Comparison of ENCODE assay signal across 8 cellular contexts in genomic region chr14:104827173-104828055, GRCh38. TPM values are rescaled to one million over a fixed set of nuclear protein-coding genes. Genes with fewer than 3 reads are reported as not detected.
DNase-seq lines count a peak whose midpoint lies in the region; ATAC-seq, FAIRE-seq and TF ChIP-seq lines count a peak whose summit lies in the region.

No MANE protein-coding gene starts in this region.

- H3K9me3 Mint-ChIP-seq in brain: peaks cover 0 to 16% (median 8%) of the 10 kb centered on the region in 5 experiments

- H3K9me3 ChIP-seq in T-helper 17 cell (ENCODE audit: control insufficient read depth, low read length, poor library complexity, severe bottlenecking) (no peaks in the 10 kb centered on the region), keratinocyte (ENCODE audit: control insufficient read depth, low read depth, low read length) (no peaks in the 10 kb centered on the region)

- DNase-seq in Daoy (ENCODE audit: low read depth) (peak; percentile 59), LNCaP clone FGC (ENCODE audit: low read depth) (no peak), T-helper 17 cell (peak; percentile 41 to 44 (median 44)), keratinocyte (ENCODE audit: low read depth, low spot score) (no peak), cerebellum (ENCODE audit: low spot score) (no peak)
- DNase-seq in stimulated activated CD4-positive, alpha-beta T cell treated with anti-CD3 and anti-CD28 coated beads, Interleukin-4, amount 100 ng/mL, for 24 hours: peak; percentile 59

- H3K27me3 Mint-ChIP-seq in T-helper 17 cell (peaks cover 5% of the 10 kb centered on the region), brain (peaks cover 36% of the 10 kb centered on the region)

- peaks cover 13% of the 10 kb centered on the region for H3K4me1 ChIP-seq in keratinocyte (ENCODE audit: control insufficient read depth, extremely low read depth, insufficient read depth, low read length)

- no peak overlapping the region for H3K27ac ChIP-seq in keratinocyte (ENCODE audit: control insufficient read depth, insufficient read depth, low read length)

- no peaks in the 10 kb centered on the region for H3K79me2 ChIP-seq in keratinocyte (ENCODE audit: control insufficient read depth, insufficient read depth, low read length)

- H3K27ac Mint-ChIP-seq in T-helper 17 cell (no peak overlapping the region), brain (peak overlapping the region in 3 of 5 experiments; percentile 38 to 62 (median 50))

- 0 out of 2 replicates have a peak, but pooled peaks have one; percentile 23 for TF ChIP-seq CTCF in LNCaP clone FGC (IDR thresholded peaks at IDR 0.05; ENCODE audit: control insufficient read depth, extremely low read depth, insufficient read depth)
- peak; percentile 39 to 66 for TF ChIP-seq CTCF in brain (conservative IDR thresholded peaks at IDR 0.05)
- TF ChIP-seq CTCF in keratinocyte (optimal IDR thresholded peaks at IDR 0.05 in 1 of 3, IDR thresholded peaks at IDR 0.05 in 1 of 3, conservative IDR thresholded peaks at IDR 0.05 in 1 of 3; ENCODE audit: extremely low read depth in 1 of 3, insufficient read depth in 2 of 3, low read length in 3 of 3): peak; percentile 24 to 71 (median 53)

- H3K36me3 ChIP-seq in keratinocyte (ENCODE audit: control insufficient read depth in 2 of 2, extremely low read depth in 1 of 2, insufficient read depth in 2 of 2, low read length in 2 of 2): no peaks in the 10 kb centered on the region

- no peaks in the 10 kb centered on the region for H3K36me3 Mint-ChIP-seq in T-helper 17 cell (ENCODE audit: low read depth)
- H3K36me3 Mint-ChIP-seq in brain: no peaks in the 10 kb centered on the region

- no peak for FAIRE-seq in keratinocyte (lab: Jason Lieb, UNC)

- H3K9ac ChIP-seq in keratinocyte (ENCODE audit: control insufficient read depth, extremely low read depth, insufficient read depth, low read length): peak overlapping the region; percentile 33

- peaks cover 12% of the 10 kb centered on the region for H3K4me1 Mint-ChIP-seq in T-helper 17 cell
- peaks cover 20% of the 10 kb centered on the region for H3K4me1 Mint-ChIP-seq in brain

- peak; percentile 75 for ATAC-seq in T-helper 17 cell
- ATAC-seq in GM19455 (IDR thresholded peaks at IDR 0.05; ENCODE audit: unreplicated experiment): no peak

- peak overlapping the region; percentile 75 for H3K4me2 ChIP-seq in keratinocyte (ENCODE audit: control insufficient read depth, extremely low read depth, insufficient read depth, low read depth, low read length)

- H3K27me3 ChIP-seq in keratinocyte (ENCODE audit: control insufficient read depth, extremely low read depth, insufficient read depth, low read length): no peaks in the 10 kb centered on the region

- H3K4me3 Mint-ChIP-seq in T-helper 17 cell (peak overlapping the region; percentile 19), brain (peak overlapping the region; percentile 82 to 89 (median 85))

- dilution Hi-C loops in keratinocyte (cut with MboI; ENCODE audit: extremely low pct_ligation_motif_present, low sequenced_read_pairs): loop anchor here (10.0 kb wide), 1 partner anchor 73 kb away; the partner anchor contains the start of gene SIVA1

- H3K4me3 ChIP-seq in LNCaP clone FGC (ENCODE audit: low read depth, low read length) (peak overlapping the region; percentile 52), keratinocyte (ENCODE audit: control insufficient read depth in 2 of 3, extremely low read depth in 1 of 3, insufficient read depth in 2 of 3, low read depth in 1 of 3, low read length in 3 of 3) (peak overlapping the region; percentile 41 to 76 (median 61))

- no peaks in the 10 kb centered on the region for H4K20me1 ChIP-seq in keratinocyte (ENCODE audit: control insufficient read depth, extremely low read depth, insufficient read depth, low read length)

- peak overlapping the region; percentile 91 for H2AFZ ChIP-seq in keratinocyte (ENCODE audit: control insufficient read depth, low read length)

- H3K9me1 ChIP-seq in keratinocyte (ENCODE audit: control insufficient read depth, extremely low read depth, insufficient read depth, low read length): no peaks in the 10 kb centered on the region

RNA-seq across cellular contexts. Expression of gene ZBTB42, which starts 26.5 kb away (rescaled TPM):
- 2.4 and 2.9 TPM in 2 replicates for total RNA-seq in Daoy (2014; rRNA removed; shearing (Covaris generic))
- total RNA-seq in T-helper 17 cell (1 to 10 TPM; 2.7 to 3.3 TPM), cerebellum (0.73 TPM)
- polyA plus RNA-seq in brain (ENCODE audit: insufficient read depth, low read depth, low replicate concordance) (2.2 TPM), keratinocyte (0.50 to 0.73 TPM (median 0.73 TPM) in 3 replicates)
- polyA plus RNA-seq in keratinocyte (2011; ENCODE audit: low read depth): 0.25 TPM
- polyA plus RNA-seq in keratinocyte (2011; cell fraction: cytosol; rRNA removed): 0.39 and 0.66 TPM in 2 replicates
- polyA plus RNA-seq in keratinocyte (2011; cell fraction: nucleus; rRNA removed): 0.53 and 0.95 TPM in 2 replicates
- polyA plus RNA-seq in keratinocyte (2012; ENCODE audit: low replicate concordance): 0.73 and 1.2 TPM in 2 replicates
- 0.96 to 1.8 TPM (median 1.4 TPM) in 3 replicates for polyA minus RNA-seq in keratinocyte
- 2.1 TPM for polyA minus RNA-seq in keratinocyte (2011; cell fraction: cytosol; rRNA and poly(A)+ RNA removed)
- polyA minus RNA-seq in keratinocyte (2011; cell fraction: nucleus; rRNA and poly(A)+ RNA removed): 0.47 and 0.74 TPM in 2 replicates

RNA-seq across cellular contexts. Expression of gene AKT1, which starts 31.9 kb away (rescaled TPM):
- 125 and 141 TPM in 2 replicates for total RNA-seq in Daoy (2014; rRNA removed; shearing (Covaris generic))
- total RNA-seq in T-helper 17 cell: 10 to 100 TPM; 72.4 to 77.2 TPM
- polyA plus RNA-seq in brain (ENCODE audit: insufficient read depth, low read depth, low replicate concordance): 192 TPM
- 82.3 to 102 TPM (median 95.5 TPM) in 3 replicates for polyA plus RNA-seq in keratinocyte
- 41.8 TPM for polyA plus RNA-seq in keratinocyte (2011; ENCODE audit: low read depth)
- polyA plus RNA-seq in keratinocyte (2011; cell fraction: cytosol; rRNA removed): 92.7 and 139 TPM in 2 replicates
- 92.9 and 114 TPM in 2 replicates for polyA plus RNA-seq in keratinocyte (2011; cell fraction: nucleus; rRNA removed)
- 42.3 and 107 TPM in 2 replicates for polyA plus RNA-seq in keratinocyte (2012; ENCODE audit: low replicate concordance)
- 123 to 292 TPM (median 136 TPM) in 3 replicates for polyA minus RNA-seq in keratinocyte
- polyA minus RNA-seq in keratinocyte (2011; cell fraction: cytosol; rRNA and poly(A)+ RNA removed): 216 TPM
- polyA minus RNA-seq in keratinocyte (2011; cell fraction: nucleus; rRNA and poly(A)+ RNA removed): 38.2 and 40.0 TPM in 2 replicates
- 70.9 TPM for total RNA-seq in cerebellum

RNA-seq across cellular contexts. Expression of gene CEP170B, which starts 37.7 kb away (rescaled TPM):
- 13.5 and 16.7 TPM in 2 replicates for total RNA-seq in Daoy (2014; rRNA removed; shearing (Covaris generic))
- 1 to 10 TPM; 7.0 to 7.7 TPM for total RNA-seq in T-helper 17 cell
- 35.2 TPM for polyA plus RNA-seq in brain (ENCODE audit: insufficient read depth, low read depth, low replicate concordance)
- polyA plus RNA-seq in keratinocyte: 8.7 to 15.6 TPM (median 14.9 TPM) in 3 replicates
- polyA plus RNA-seq in keratinocyte (2011; ENCODE audit: low read depth): 10.9 TPM
- polyA plus RNA-seq in keratinocyte (2011; cell fraction: cytosol; rRNA removed): 7.2 and 19.4 TPM in 2 replicates
- 46.1 and 66.7 TPM in 2 replicates for polyA plus RNA-seq in keratinocyte (2011; cell fraction: nucleus; rRNA removed)
- polyA plus RNA-seq in keratinocyte (2012; ENCODE audit: low replicate concordance): 23.0 and 30.9 TPM in 2 replicates
- 13.7 to 25.4 TPM (median 16.7 TPM) in 3 replicates for polyA minus RNA-seq in keratinocyte
- polyA minus RNA-seq in keratinocyte (2011; cell fraction: cytosol; rRNA and poly(A)+ RNA removed): 53.3 TPM
- polyA minus RNA-seq in keratinocyte (2011; cell fraction: nucleus; rRNA and poly(A)+ RNA removed): 38.9 TPM in 2 replicates
- total RNA-seq in cerebellum: 13.3 TPM

Comparison
In these comparisons a context has a peak if more than half of its experiments do, and no peak if none do; other contexts are left out.
1. DNase-seq: peak in Daoy (single experiment), T-helper 17 cell (3 of 3) and stimulated activated CD4-positive, alpha-beta T cell treated with anti-CD3 and anti-CD28 coated beads, Interleukin-4, amount 100 ng/mL, for 24 hours (single experiment); none in LNCaP clone FGC (single experiment), keratinocyte (single experiment) and cerebellum (single experiment).
2. Peak in every context shown above with its lines, with median percentiles within 50 percentile points of each other: CTCF ChIP-seq.